Comparison of ENCODE assay signal across 10 cellular contexts in genomic region chr6:11650297-11650696, GRCh38.
DNase-seq lines count a peak whose midpoint lies in the region; ATAC-seq and TF ChIP-seq lines count a peak whose summit lies in the region.
"Had no signal": no experiment of that assay in that cellular context is flagged by ENCODE, and none has a peak within 500 bp of the region (broad histone marks: within the 10 kb centered on the region; RNA-seq: fewer than 3 reads in every experiment).

No MANE protein-coding gene starts in this region.

- no peak for ATAC-seq in GM19351 (IDR thresholded peaks at IDR 0.05; ENCODE audit: unreplicated experiment)

- TF ChIP-seq CTCF in choroid plexus epithelial cell (conservative IDR thresholded peaks at IDR 0.05; ENCODE audit: low read depth, low read length) (no peak), colonic mucosa (IDR thresholded peaks at IDR 0.05) (no peak)

- peaks cover 13% of the 10 kb centered on the region for H3K9me3 ChIP-seq in HUES6 (ENCODE audit: control insufficient read depth, insufficient read depth, low read depth, low read length)
- H3K9me3 ChIP-seq in colonic mucosa, result no peaks in the 10 kb centered on the region

- peak overlapping the region; percentile 88 for H3K27ac ChIP-seq in HUES6 (ENCODE audit: low read depth, low read length)
- H3K27ac ChIP-seq in colonic mucosa, result no peak overlapping the region
- H3K27ac ChIP-seq: BLaER1 had no signal

- H3K4me3 ChIP-seq in HUES6 (ENCODE audit: low read depth, low read length), result peak overlapping the region; percentile 19
- no peak overlapping the region for H3K4me3 ChIP-seq in choroid plexus epithelial cell (ENCODE audit: low read depth, low read length)
- H3K4me3 ChIP-seq in colonic mucosa, result no peak overlapping the region
- H3K4me3 ChIP-seq: BLaER1 had no signal

- H3K9ac ChIP-seq in HUES6 (ENCODE audit: low read length) (peak overlapping the region; percentile 59), colonic mucosa (ENCODE audit: low read depth in 2 of 2, low read length in 2 of 2) (no peak overlapping the region)
- H3K9ac ChIP-seq: BLaER1 had no signal

- H3K36me3 ChIP-seq in HUES6 (ENCODE audit: control insufficient read depth, insufficient read depth, low read length) (peaks cover 3% of the 10 kb centered on the region; the same call in 1 of the 2 replicates), colonic mucosa (no peaks in the 10 kb centered on the region)
- H3K36me3 ChIP-seq: BLaER1 had no signal

- intact Hi-C loops in colonic mucosa (cut with DNase I), result no loop called here

- H3K27me3 ChIP-seq in HUES6 (ENCODE audit: control insufficient read depth, insufficient read depth, low read length) (no peaks in the 10 kb centered on the region), colonic mucosa (no peaks in the 10 kb centered on the region)
- H3K27me3 ChIP-seq: BLaER1 had no signal

- H3K4me1 ChIP-seq in HUES6 (ENCODE audit: control insufficient read depth, insufficient read depth, low read length), result peaks cover 49% of the 10 kb centered on the region
- no peaks in the 10 kb centered on the region for H3K4me1 ChIP-seq in colonic mucosa

- DNase-seq in A172 (ENCODE audit: low spot score) (peak; percentile 73), choroid plexus epithelial cell (ENCODE audit: low read depth) (peak; percentile 68), islet precursor cell (peak; percentile 97), DMS53 treated with DMSO at 0.1 percent for 48 hours (lab: John Stamatoyannopoulos, UW; ENCODE audit: unreplicated experiment) (no peak), colonic mucosa (no peak), globus pallidus (ENCODE audit: low spot score) (no peak)
- DNase-seq: SHP77 had no signal

Comparison
In these comparisons a context has a peak if more than half of its experiments do, and no peak if none do; other contexts are left out.
1. DNase-seq: peak in A172 (single experiment), choroid plexus epithelial cell (single experiment) and islet precursor cell (single experiment); none in DMS53 treated with DMSO at 0.1 percent for 48 hours (single experiment), colonic mucosa (single experiment) and globus pallidus (single experiment).